In genomic region chr7:1103009-1103788, GRCh38 we compare ENCODE assay signal across 1 cellular context.
TF ChIP-seq lines count a peak whose summit lies in the region.

No MANE protein-coding gene starts in this region.

TF ChIP-seq in GM12878, 131 proteins besides CTCF, POLR2A, EP300 and RAD21 (continued from another document and continues in another):
- no peak for TF ChIP-seq ZNF622 (IDR thresholded peaks at IDR 0.05)
- peak; percentile 85 for TF ChIP-seq EED (IDR thresholded peaks at IDR 0.05; ENCODE audit: low read depth)
- no peak for TF ChIP-seq ELK1 (IDR thresholded peaks at IDR 0.05; ENCODE audit: low read depth, low read length)
- TF ChIP-seq CEBPZ (IDR thresholded peaks at IDR 0.05; ENCODE audit: low read depth, low read length) = no peak
- peak; percentile 78 for TF ChIP-seq BACH1 (IDR thresholded peaks at IDR 0.05; ENCODE audit: borderline replicate concordance)
- no peak for TF ChIP-seq FOXK2 (IDR thresholded peaks at IDR 0.05)
- no peak for TF ChIP-seq RCOR1 (conservative IDR thresholded peaks at IDR 0.05; ENCODE audit: low read depth, low read length)
- no peak for TF ChIP-seq SUPT20H (IDR thresholded peaks at IDR 0.05; ENCODE audit: borderline replicate concordance, control insufficient read depth, low read depth, low read length)
- peak; percentile 92 for TF ChIP-seq IKZF1 (conservative IDR thresholded peaks at IDR 0.05)
- TF ChIP-seq USF2 (IDR thresholded peaks at IDR 0.05; ENCODE audit: borderline replicate concordance, low read depth, low read length) = no peak
- no peak for TF ChIP-seq HDAC6 (IDR thresholded peaks at IDR 0.05; ENCODE audit: unreplicated experiment)
- TF ChIP-seq NFIC (IDR thresholded peaks at IDR 0.05; ENCODE audit: low read depth, low read length) = peak; percentile 51; the same call in 1 of the 2 replicates
- TF ChIP-seq SIX5 (IDR thresholded peaks at IDR 0.05; ENCODE audit: low read depth, low read length, severe bottlenecking) = no peak
- TF ChIP-seq CEBPB (IDR thresholded peaks at IDR 0.05; ENCODE audit: borderline replicate concordance in 1 of 2, low read depth in 2 of 2, low read length in 2 of 2) = no peak
- no peak for TF ChIP-seq SREBF2 (IDR thresholded peaks at IDR 0.05; ENCODE audit: low read length)
- TF ChIP-seq EGR1 (IDR thresholded peaks at IDR 0.05; ENCODE audit: borderline replicate concordance in 1 of 2, low read depth in 2 of 2, low read length in 2 of 2) = peak in 1 of 2 experiments; percentile 77; a peak in 2 of 3 replicates
- peak; percentile 72; the same call in 1 of the 2 replicates for TF ChIP-seq SMARCA5 (IDR thresholded peaks at IDR 0.05)
- TF ChIP-seq CHD4 (IDR thresholded peaks at IDR 0.05) = no peak
- TF ChIP-seq MYB (IDR thresholded peaks at IDR 0.05; ENCODE audit: borderline replicate concordance, low read depth, low read length) = no peak
- TF ChIP-seq MTA3 (IDR thresholded peaks at IDR 0.05; ENCODE audit: borderline replicate concordance, low read length) = no peak; the same call in 1 of the 2 replicates
- no peak for TF ChIP-seq NFYA (IDR thresholded peaks at IDR 0.05; ENCODE audit: borderline replicate concordance, low read depth, low read length)
- TF ChIP-seq PAX5 (IDR thresholded peaks at IDR 0.05; ENCODE audit: borderline replicate concordance, low read depth, low read length) = peak; percentile 16; the same call in 1 of the 2 replicates
- peak; percentile 41; the same call in 1 of the 2 replicates for TF ChIP-seq BCL11A (IDR thresholded peaks at IDR 0.05; ENCODE audit: low read depth, low read length)
- TF ChIP-seq ZNF384 (IDR thresholded peaks at IDR 0.05; ENCODE audit: borderline replicate concordance, low read depth, low read length) = no peak
- TF ChIP-seq SMAD1 (IDR thresholded peaks at IDR 0.05; ENCODE audit: low read depth, partially characterized antibody) = no peak
- no peak for TF ChIP-seq ZBTB11 (CRISPR knock-in tag; IDR thresholded peaks at IDR 0.05)
- no peak for TF ChIP-seq ZNF592 (IDR thresholded peaks at IDR 0.05)
- TF ChIP-seq ZNF207 (IDR thresholded peaks at IDR 0.05; ENCODE audit: borderline replicate concordance) = no peak
- no peak for TF ChIP-seq NKRF (conservative IDR thresholded peaks at IDR 0.05)
- TF ChIP-seq CREM (IDR thresholded peaks at IDR 0.05; ENCODE audit: low read depth) = peak; percentile 60
- no peak for TF ChIP-seq REST (IDR thresholded peaks at IDR 0.05; ENCODE audit: low read depth, low read length)
- TF ChIP-seq BCL3 (IDR thresholded peaks at IDR 0.05; ENCODE audit: borderline replicate concordance, insufficient read depth, low read depth, low read length, poor library complexity, severe bottlenecking) = no peak
- 0 out of 2 replicates have a peak, but pooled peaks have one; percentile 40 for TF ChIP-seq TCF12 (IDR thresholded peaks at IDR 0.05; ENCODE audit: low read depth, low read length)
- TF ChIP-seq GABPA (IDR thresholded peaks at IDR 0.05; ENCODE audit: low read depth) = no peak
- peak; percentile 96 for TF ChIP-seq NR2F1 (conservative IDR thresholded peaks at IDR 0.05)
- no peak for TF ChIP-seq WRNIP1 (IDR thresholded peaks at IDR 0.05; ENCODE audit: borderline replicate concordance, low read depth, low read length)
- no peak for TF ChIP-seq KAT2A (conservative IDR thresholded peaks at IDR 0.05; ENCODE audit: control insufficient read depth, low read depth, low read length)
- TF ChIP-seq SIN3A (IDR thresholded peaks at IDR 0.05; ENCODE audit: low read depth, low read length) = no peak
- TF ChIP-seq SP1 (IDR thresholded peaks at IDR 0.05; ENCODE audit: low read depth, low read length) = no peak
- peak; percentile 92 for TF ChIP-seq JUNB (IDR thresholded peaks at IDR 0.05)
